26 cellular contexts compared by ENCODE assay signal in genomic region chr9:114310471-114311450, GRCh38. TPM values are rescaled to one million over a fixed set of nuclear protein-coding genes. Genes with fewer than 3 reads are reported as not detected.
A peak's percentile ranks its signal among the peaks of the same experiment; 100 is the strongest.
DNase-seq lines count a peak whose midpoint lies in the region; ATAC-seq and TF ChIP-seq lines count a peak whose summit lies in the region.
"Had no signal": no experiment of that assay in that cellular context is flagged by ENCODE, and none has a peak within 500 bp of the region (broad histone marks: within the 10 kb centered on the region; RNA-seq: fewer than 3 reads in every experiment).

No MANE protein-coding gene starts in this region.

- CTCF ChIA-PET in HEK293T (lab: Yijun Ruan, JAX), result interaction anchor here (0.8 kb wide), 1 partner anchor 228 kb away, joined by 3 read pairs; no protein-coding TSS in a partner anchor
- CTCF ChIA-PET in activated CD4-positive, alpha-beta memory T cell treated with anti-CD3 and anti-CD28 coated beads, Interleukin-2, amount 10 ng/mL, durations not matched to agents 7 days and 5 days (lab: Charles Lee), result interaction anchor here (0.9 kb wide), 1 partner anchor 203 kb away, joined by 3 read pairs; no protein-coding TSS in a partner anchor

- DNase-seq in HEK293T (ENCODE audit: extremely low spot score) (peak; percentile 2), esophagus muscularis mucosa (ENCODE audit: extremely low spot score) (peak; percentile 78), sciatic nerve (ENCODE audit: low spot score) (peak; percentile 36), NCI-H1417 treated with DMSO at 0.1 percent for 48 hours (lab: John Stamatoyannopoulos, UW) (no peak)
- peak; percentile 7 for DNase-seq in activated CD4-positive, alpha-beta memory T cell treated with anti-CD3 and anti-CD28 coated beads, Interleukin-2, amount 10 ng/mL, durations not matched to agents 7 days and 5 days
- DNase-seq: activated CD4-positive, alpha-beta T cell treated with anti-CD3 and anti-CD28 coated beads, Interleukin-2, amount 10 ng/mL, durations not matched to agents 24 days and 14 days; activated gamma-delta T cell treated with Interleukin-2 at 50 U/mL for 16 hours; brain microvascular endothelial cell; EL; IMR-90; NCI-H1092 treated with DMSO at 0.1 percent for 48 hours; NCI-H2029 treated with DMSO at 0.1 percent for 48 hours; NCI-H2227 treated with DMSO at 0.1 percent for 48 hours; NCI-H748 treated with DMSO at 0.1 percent for 48 hours; RPMI8226; stimulated activated CD4-positive, alpha-beta T cell treated with anti-CD3 and anti-CD28 coated beads, Interleukin-2, amount 100 ng/mL, for 24 hours; T-helper 17 cell had no signal

- peaks cover 0 to 3% (median 2%) of the 10 kb centered on the region in 4 donors for H3K4me1 ChIP-seq in esophagus muscularis mucosa
- H3K4me1 ChIP-seq: neural progenitor cell had no signal

- H3K36me3 Mint-ChIP-seq in activated CD4-positive, alpha-beta memory T cell treated with anti-CD3 and anti-CD28 coated beads, Interleukin-2, amount 10 ng/mL, durations not matched to agents 7 days and 5 days (ENCODE audit: low read depth), result no peaks in the 10 kb centered on the region
- H3K36me3 Mint-ChIP-seq: CD14-positive monocyte had no signal

- POLR2A ChIA-PET in HEK293T (lab: Yijun Ruan, JAX), result no interaction called here
- POLR2A ChIA-PET in activated CD4-positive, alpha-beta memory T cell treated with anti-CD3 and anti-CD28 coated beads, Interleukin-2, amount 10 ng/mL, durations not matched to agents 7 days and 5 days (lab: Charles Lee), result no interaction called here

- TF ChIP-seq CTCF in esophagus muscularis mucosa (IDR thresholded peaks at IDR 0.05), result no peak

- H3K4me3 ChIP-seq in esophagus muscularis mucosa, result no peak overlapping the region
- H3K4me3 ChIP-seq: lung, neural progenitor cell, SK-N-MC had no signal

- no peak overlapping the region for H3K4me3 Mint-ChIP-seq in activated CD4-positive, alpha-beta memory T cell treated with anti-CD3 and anti-CD28 coated beads, Interleukin-2, amount 10 ng/mL, durations not matched to agents 7 days and 5 days
- H3K4me3 Mint-ChIP-seq: activated CD4-positive, alpha-beta T cell treated with anti-CD3 and anti-CD28 coated beads, Interleukin-2, amount 10 ng/mL, durations not matched to agents 24 days and 14 days; CD14-positive monocyte; neural progenitor cell; T-helper 17 cell had no signal

- ATAC-seq in sciatic nerve (no peak), HG03097 (IDR thresholded peaks at IDR 0.05; ENCODE audit: low FRiP score, unreplicated experiment) (no peak), GM18498 (IDR thresholded peaks at IDR 0.05; ENCODE audit: unreplicated experiment) (no peak)
- ATAC-seq: T-helper 17 cell had no signal

- intact Hi-C loops in esophagus muscularis mucosa (cut with DNase I), result no loop called here
- intact Hi-C loops in sciatic nerve (cut with DNase I), result no loop called here

- no peaks in the 10 kb centered on the region for H3K27me3 Mint-ChIP-seq in activated CD4-positive, alpha-beta memory T cell treated with anti-CD3 and anti-CD28 coated beads, Interleukin-2, amount 10 ng/mL, durations not matched to agents 7 days and 5 days
- H3K27me3 Mint-ChIP-seq: activated CD4-positive, alpha-beta T cell treated with anti-CD3 and anti-CD28 coated beads, Interleukin-2, amount 10 ng/mL, durations not matched to agents 24 days and 14 days had no signal

- no peaks in the 10 kb centered on the region for H3K4me1 Mint-ChIP-seq in activated CD4-positive, alpha-beta memory T cell treated with anti-CD3 and anti-CD28 coated beads, Interleukin-2, amount 10 ng/mL, durations not matched to agents 7 days and 5 days
- H3K4me1 Mint-ChIP-seq: activated CD4-positive, alpha-beta T cell treated with anti-CD3 and anti-CD28 coated beads, Interleukin-2, amount 10 ng/mL, durations not matched to agents 24 days and 14 days had no signal

- no peak overlapping the region for H3K27ac ChIP-seq in esophagus muscularis mucosa (replicated peaks in 1 of 4)
- H3K27ac ChIP-seq: brain microvascular endothelial cell, neural progenitor cell, SK-N-MC had no signal

- no peak overlapping the region for H3K27ac Mint-ChIP-seq in activated CD4-positive, alpha-beta memory T cell treated with anti-CD3 and anti-CD28 coated beads, Interleukin-2, amount 10 ng/mL, durations not matched to agents 7 days and 5 days
- H3K27ac Mint-ChIP-seq: activated CD4-positive, alpha-beta T cell treated with anti-CD3 and anti-CD28 coated beads, Interleukin-2, amount 10 ng/mL, durations not matched to agents 24 days and 14 days; CD14-positive monocyte; neural progenitor cell; T-helper 17 cell had no signal

- WGBS in esophagus muscularis mucosa, result 86% methylated on average over 22 of the region's 22 CpGs

- no peaks in the 10 kb centered on the region for H3K9me3 ChIP-seq in esophagus muscularis mucosa

- TF ChIP-seq POLR2A in esophagus muscularis mucosa (IDR thresholded peaks at IDR 0.05; ENCODE audit: low read depth), result no peak

- peaks cover 0 to 17% (median 3%) of the 10 kb centered on the region in 4 donors for H3K36me3 ChIP-seq in esophagus muscularis mucosa
- H3K36me3 ChIP-seq: brain microvascular endothelial cell, neural progenitor cell had no signal

- TF ChIP-seq EP300 in esophagus muscularis mucosa (IDR thresholded peaks at IDR 0.05), result no peak

- no peaks in the 10 kb centered on the region for H3K9me3 Mint-ChIP-seq in activated CD4-positive, alpha-beta memory T cell treated with anti-CD3 and anti-CD28 coated beads, Interleukin-2, amount 10 ng/mL, durations not matched to agents 7 days and 5 days
- H3K9me3 Mint-ChIP-seq: activated CD4-positive, alpha-beta T cell treated with anti-CD3 and anti-CD28 coated beads, Interleukin-2, amount 10 ng/mL, durations not matched to agents 24 days and 14 days; neural progenitor cell had no signal

- no peaks in the 10 kb centered on the region for H3K27me3 ChIP-seq in esophagus muscularis mucosa
- H3K27me3 ChIP-seq: brain microvascular endothelial cell, neural progenitor cell had no signal

TF ChIP-seq in HEK293T, 16 proteins besides CTCF, POLR2A, EP300 and RAD21:
- no peak for TF ChIP-seq SP1 (IDR thresholded peaks at IDR 0.05)
- TF ChIP-seq NFRKB (IDR thresholded peaks at IDR 0.05), result no peak
- TF ChIP-seq ARNT (IDR thresholded peaks at IDR 0.05), result no peak
- TF ChIP-seq PKNOX1 (IDR thresholded peaks at IDR 0.05), result no peak

RNA-seq across cellular contexts. Expression of gene ORM1, which starts 12.1 kb away (rescaled TPM):
- total RNA-seq in activated CD4-positive, alpha-beta memory T cell treated with anti-CD3 and anti-CD28 coated beads, Interleukin-2, amount 10 ng/mL, durations not matched to agents 7 days and 5 days, result not detected
- total RNA-seq in esophagus muscularis mucosa (1 to 10 TPM in 1 of 4 donors, not detected in 3; 1.3 TPM), sciatic nerve (0.76 TPM)
- total RNA-seq: activated CD4-positive, alpha-beta T cell treated with anti-CD3 and anti-CD28 coated beads, Interleukin-2, amount 10 ng/mL, durations not matched to agents 24 days and 14 days; glomerular endothelial cell; pulmonary artery endothelial cell; T-helper 17 cell had no signal

RNA-seq across cellular contexts. Expression of gene ORM2, which starts 18.9 kb away (rescaled TPM):
- not detected for total RNA-seq in activated CD4-positive, alpha-beta memory T cell treated with anti-CD3 and anti-CD28 coated beads, Interleukin-2, amount 10 ng/mL, durations not matched to agents 7 days and 5 days
- total RNA-seq in esophagus muscularis mucosa, result not detected
- total RNA-seq in sciatic nerve, result not detected
- total RNA-seq: activated CD4-positive, alpha-beta T cell treated with anti-CD3 and anti-CD28 coated beads, Interleukin-2, amount 10 ng/mL, durations not matched to agents 24 days and 14 days; glomerular endothelial cell; IMR-90; pulmonary artery endothelial cell; skeletal muscle tissue; T-helper 17 cell had no signal
